ENCODE assay signal across 1 cellular context in the genomic region with DNA sequence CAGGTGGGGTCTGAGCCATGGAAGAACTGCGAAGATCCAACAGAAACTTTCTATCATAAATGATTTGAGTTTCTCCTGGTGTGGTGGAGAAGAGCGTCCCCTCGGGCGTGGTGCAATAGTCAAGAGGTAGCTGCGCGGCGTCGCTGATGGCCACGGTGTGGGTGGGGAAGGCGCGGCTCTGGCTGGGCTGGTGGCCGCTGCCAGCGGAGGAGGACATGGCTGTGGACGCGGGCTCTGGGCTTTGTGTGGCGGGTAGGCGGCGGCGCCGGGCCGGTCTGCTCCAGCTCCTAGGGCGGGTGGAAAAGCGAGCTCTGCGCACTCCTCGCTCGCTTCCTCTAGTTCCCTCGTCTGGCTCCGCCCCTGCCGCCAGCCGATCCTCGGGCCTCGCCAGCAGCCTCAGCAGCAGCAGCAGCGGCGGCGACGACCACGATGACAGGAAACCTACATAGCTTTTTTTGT.
TF ChIP-seq lines count a peak whose summit lies in the region.

No MANE protein-coding gene starts in this region.

TF ChIP-seq in K562, 482 proteins besides CTCF, POLR2A, EP300 and RAD21 (continued from another document):
- TF ChIP-seq ARID4B (CRISPR knock-in tag; IDR thresholded peaks at IDR 0.05), result 0 out of 2 replicates have a peak, but pooled peaks have one; percentile 24
- 0 out of 2 replicates have a peak, but pooled peaks have one; percentile 32 for TF ChIP-seq MYC (IDR thresholded peaks at IDR 0.05; ENCODE audit: low read depth, low read length)
- TF ChIP-seq MYC (CRISPR knock-in tag; IDR thresholded peaks at IDR 0.05; ENCODE audit: borderline replicate concordance, low read depth), result no peak
- TF ChIP-seq CBFA2T2 (conservative IDR thresholded peaks at IDR 0.05), result no peak
- TF ChIP-seq CTBP1 (IDR thresholded peaks at IDR 0.05; ENCODE audit: borderline replicate concordance), result peak; percentile 39; the same call in 1 of the 2 replicates
- no peak for TF ChIP-seq HSF4 (CRISPR knock-in tag; IDR thresholded peaks at IDR 0.05; ENCODE audit: borderline replicate concordance)
- TF ChIP-seq, protein P1, sequence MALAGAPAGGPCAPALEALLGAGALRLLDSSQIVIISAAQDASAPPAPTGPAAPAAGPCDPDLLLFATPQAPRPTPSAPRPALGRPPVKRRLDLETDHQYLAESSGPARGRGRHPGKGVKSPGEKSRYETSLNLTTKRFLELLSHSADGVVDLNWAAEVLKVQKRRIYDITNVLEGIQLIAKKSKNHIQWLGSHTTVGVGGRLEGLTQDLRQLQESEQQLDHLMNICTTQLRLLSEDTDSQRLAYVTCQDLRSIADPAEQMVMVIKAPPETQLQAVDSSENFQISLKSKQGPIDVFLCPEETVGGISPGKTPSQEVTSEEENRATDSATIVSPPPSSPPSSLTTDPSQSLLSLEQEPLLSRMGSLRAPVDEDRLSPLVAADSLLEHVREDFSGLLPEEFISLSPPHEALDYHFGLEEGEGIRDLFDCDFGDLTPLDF (CRISPR knock-in tag; IDR thresholded peaks at IDR 0.05), result no peak
- TF ChIP-seq E2F6 (IDR thresholded peaks at IDR 0.05; ENCODE audit: borderline replicate concordance in 1 of 2, extremely low read depth in 1 of 2, insufficient read depth in 1 of 2, insufficient read length in 1 of 2, low read depth in 1 of 2, low read length in 1 of 2, poor library complexity in 1 of 2, severe bottlenecking in 1 of 2), result peak; percentile 15 to 68
- no peak for TF ChIP-seq ETS2 (tag; IDR thresholded peaks at IDR 0.05; ENCODE audit: borderline replicate concordance, poor library complexity, severe bottlenecking)
- peak; percentile 27; the same call in 1 of the 2 replicates for TF ChIP-seq PHF8 (IDR thresholded peaks at IDR 0.05; ENCODE audit: borderline replicate concordance, low read length)
- no peak for TF ChIP-seq CBX3 (IDR thresholded peaks at IDR 0.05; ENCODE audit: borderline replicate concordance in 1 of 2, low read length in 2 of 2)
- no peak for TF ChIP-seq ZNF217 (CRISPR knock-in tag; IDR thresholded peaks at IDR 0.05)
- no peak for TF ChIP-seq SMARCE1 (IDR thresholded peaks at IDR 0.05)
- no peak for TF ChIP-seq PHTF2 (CRISPR knock-in tag; IDR thresholded peaks at IDR 0.05)
- TF ChIP-seq CXXC5 (CRISPR knock-in tag; IDR thresholded peaks at IDR 0.05), result peak; percentile 65
- no peak for TF ChIP-seq HNRNPK (IDR thresholded peaks at IDR 0.05; ENCODE audit: low read depth, low read length, poor library complexity, severe bottlenecking)
- TF ChIP-seq NR2C2 (CRISPR knock-in tag; IDR thresholded peaks at IDR 0.05), result no peak
- TF ChIP-seq NR2C2 (tag; IDR thresholded peaks at IDR 0.05), result no peak
- peak; percentile 20; the same call in 1 of the 2 replicates for TF ChIP-seq GATAD2A (IDR thresholded peaks at IDR 0.05)
- no peak for TF ChIP-seq HDAC3 (IDR thresholded peaks at IDR 0.05; ENCODE audit: borderline replicate concordance, partially characterized antibody)
- TF ChIP-seq SETDB1 (IDR thresholded peaks at IDR 0.05; ENCODE audit: low read length), result no peak
- TF ChIP-seq E2F5 (CRISPR knock-in tag; IDR thresholded peaks at IDR 0.05), result no peak
- TF ChIP-seq ZNF224 (CRISPR knock-in tag; IDR thresholded peaks at IDR 0.05), result no peak
- peak; percentile 83 for TF ChIP-seq L3MBTL2 (IDR thresholded peaks at IDR 0.05)
- no peak for TF ChIP-seq SRSF1 (IDR thresholded peaks at IDR 0.05; ENCODE audit: low read depth, low read length)
- no peak for TF ChIP-seq NCOA4 (IDR thresholded peaks at IDR 0.05; ENCODE audit: partially characterized antibody)
- TF ChIP-seq HNRNPLL (IDR thresholded peaks at IDR 0.05; ENCODE audit: low read depth, low read length, poor library complexity, severe bottlenecking), result peak; percentile 64
- no peak for TF ChIP-seq ZNF668 (CRISPR knock-in tag; IDR thresholded peaks at IDR 0.05)
- 0 out of 2 replicates have a peak, but pooled peaks have one; percentile 29 for TF ChIP-seq CEBPG (CRISPR knock-in tag; IDR thresholded peaks at IDR 0.05)
- peak in 1 of 2 experiments; percentile 29; a peak in 1 of 4 replicates for TF ChIP-seq CEBPG (tag; conservative IDR thresholded peaks at IDR 0.05 in 1 of 2, IDR thresholded peaks at IDR 0.05 in 1 of 2)
- TF ChIP-seq, protein P2, sequence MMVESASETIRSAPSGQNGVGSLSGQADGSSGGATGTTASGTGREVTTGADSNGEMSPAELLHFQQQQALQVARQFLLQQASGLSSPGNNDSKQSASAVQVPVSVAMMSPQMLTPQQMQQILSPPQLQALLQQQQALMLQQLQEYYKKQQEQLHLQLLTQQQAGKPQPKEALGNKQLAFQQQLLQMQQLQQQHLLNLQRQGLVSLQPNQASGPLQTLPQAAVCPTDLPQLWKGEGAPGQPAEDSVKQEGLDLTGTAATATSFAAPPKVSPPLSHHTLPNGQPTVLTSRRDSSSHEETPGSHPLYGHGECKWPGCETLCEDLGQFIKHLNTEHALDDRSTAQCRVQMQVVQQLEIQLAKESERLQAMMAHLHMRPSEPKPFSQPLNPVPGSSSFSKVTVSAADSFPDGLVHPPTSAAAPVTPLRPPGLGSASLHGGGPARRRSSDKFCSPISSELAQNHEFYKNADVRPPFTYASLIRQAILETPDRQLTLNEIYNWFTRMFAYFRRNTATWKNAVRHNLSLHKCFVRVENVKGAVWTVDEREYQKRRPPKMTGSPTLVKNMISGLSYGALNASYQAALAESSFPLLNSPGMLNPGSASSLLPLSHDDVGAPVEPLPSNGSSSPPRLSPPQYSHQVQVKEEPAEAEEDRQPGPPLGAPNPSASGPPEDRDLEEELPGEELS (CRISPR knock-in tag; IDR thresholded peaks at IDR 0.05; ENCODE audit: borderline replicate concordance), result no peak
- TF ChIP-seq, protein P3, sequence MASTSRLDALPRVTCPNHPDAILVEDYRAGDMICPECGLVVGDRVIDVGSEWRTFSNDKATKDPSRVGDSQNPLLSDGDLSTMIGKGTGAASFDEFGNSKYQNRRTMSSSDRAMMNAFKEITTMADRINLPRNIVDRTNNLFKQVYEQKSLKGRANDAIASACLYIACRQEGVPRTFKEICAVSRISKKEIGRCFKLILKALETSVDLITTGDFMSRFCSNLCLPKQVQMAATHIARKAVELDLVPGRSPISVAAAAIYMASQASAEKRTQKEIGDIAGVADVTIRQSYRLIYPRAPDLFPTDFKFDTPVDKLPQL (IDR thresholded peaks at IDR 0.05; ENCODE audit: extremely low read depth, insufficient read length), result no peak
- peak in 1 of 3 experiments; percentile 40 for TF ChIP-seq YY1 (IDR thresholded peaks at IDR 0.05; ENCODE audit: borderline replicate concordance in 1 of 3, control insufficient read depth in 1 of 3, extremely low read depth in 1 of 3, insufficient read depth in 3 of 3, insufficient read length in 1 of 3, insufficient replicate concordance in 2 of 3, low read depth in 1 of 3, low read length in 2 of 3)
- TF ChIP-seq ELF4 (CRISPR knock-in tag; IDR thresholded peaks at IDR 0.05), result no peak
- TF ChIP-seq NFATC3 (IDR thresholded peaks at IDR 0.05), result no peak
